In genomic region chr14:61233436-61233956, GRCh38 we compare ENCODE assay signal across 12 cellular contexts.
"Had no signal": no experiment of that assay in that cellular context is flagged by ENCODE, and none has a peak within 500 bp of the region (broad histone marks: within the 10 kb centered on the region; RNA-seq: fewer than 3 reads in every experiment).

No MANE protein-coding gene starts in this region.

- H3K4me2 ChIP-seq: neural progenitor cell had no signal

- H3K27ac ChIP-seq: cardiac muscle cell, colonic mucosa, neural progenitor cell, ovary, skin epidermis, thyroid gland, uterus had no signal

- H3K4me3 ChIP-seq: cardiac muscle cell, colonic mucosa, neural progenitor cell, ovary, skin epidermis, thyroid gland, uterus had no signal

- ATAC-seq: activated CD4-positive, CD25-positive, alpha-beta regulatory T cell treated with anti-CD3 and anti-CD28 coated beads, Interleukin-2, amount 50 U/mL, for 24 hours had no signal

- DNase-seq: activated T-cell treated with anti-CD3 and anti-CD28 coated beads, Interleukin-2, amount 50 U/mL, for 48 hours; colonic mucosa; effector CD8-positive, alpha-beta T cell; hippocampal formation; ovary; retina; thyroid gland; uterus had no signal

- H3K9me3 ChIP-seq: colonic mucosa, ovary, thyroid gland, uterus had no signal

- H3K4me1 ChIP-seq: colonic mucosa, uterus had no signal
